22 cellular contexts compared by ENCODE assay signal in the genomic region with DNA sequence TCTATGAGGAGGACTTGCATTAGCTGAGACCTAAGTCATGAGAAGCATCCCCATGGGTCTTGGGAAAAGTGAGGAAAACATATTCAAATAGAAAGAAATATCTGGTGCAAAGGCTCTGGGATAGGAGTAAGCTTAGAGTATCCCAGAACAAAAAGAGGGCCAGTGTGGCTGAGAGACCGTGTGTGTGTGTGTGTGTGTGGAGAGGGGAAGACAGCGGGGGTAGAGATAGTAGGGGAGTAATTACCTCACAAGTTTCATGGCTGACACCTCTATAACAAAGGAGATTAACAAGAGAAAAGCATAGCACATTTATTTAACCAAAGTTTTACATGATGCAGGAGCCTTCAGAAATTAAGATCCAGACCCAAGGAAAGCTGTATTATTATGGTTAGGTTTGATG.
DNase-seq lines count a peak whose midpoint lies in the region; ATAC-seq, FAIRE-seq and TF ChIP-seq lines count a peak whose summit lies in the region.
"Had no signal": no experiment of that assay in that cellular context is flagged by ENCODE, and none has a peak within 500 bp of the region (broad histone marks: within the 10 kb centered on the region; RNA-seq: fewer than 3 reads in every experiment).

No MANE protein-coding gene starts in this region.

- H3K36me3 Mint-ChIP-seq in GM23338 (ENCODE audit: low read depth) = no peaks in the 10 kb centered on the region
- H3K36me3 Mint-ChIP-seq in WTC11 = no peaks in the 10 kb centered on the region
- H3K36me3 Mint-ChIP-seq in stimulated activated naive B cell treated with anti-CD40 and anti-IgM and Interleukin-4, amounts not matched to agents 10 μg/mL and 1 μg/mL and 100 μg/mL, for 72 hours = peaks cover 11 to 25% of the 10 kb centered on the region in 2 donors
- H3K36me3 Mint-ChIP-seq: activated CD8-positive, alpha-beta memory T cell treated with anti-CD3 and anti-CD28 coated beads, Interleukin-2, amount 10 ng/mL, durations not matched to agents 7 days and 5 days had no signal

- H3K79me1 ChIP-seq in mesenchymal stem cell (replicated peaks; ENCODE audit: low read length, poor library complexity, severe bottlenecking) = no peaks in the 10 kb centered on the region

- H3K4me2 ChIP-seq in GM23338 (peak overlapping the region; percentile 49), mesenchymal stem cell (ENCODE audit: low read length, poor library complexity, severe bottlenecking) (no peak overlapping the region)

- H3K9me3 Mint-ChIP-seq in GM23338 (no peaks in the 10 kb centered on the region), WTC11 (no peaks in the 10 kb centered on the region)
- H3K9me3 Mint-ChIP-seq in stimulated activated naive B cell treated with anti-CD40 and anti-IgM and Interleukin-4, amounts not matched to agents 10 μg/mL and 1 μg/mL and 100 μg/mL, for 72 hours = peaks cover 4 to 6% of the 10 kb centered on the region in 2 donors
- H3K9me3 Mint-ChIP-seq: activated T-helper 2 cell treated with anti-CD3 and anti-CD28 coated beads, Interferon-gamma antibody, Interleukin-2, Interleukin-4, amounts not matched to agents 10 μg/mL and 5 μg/mL and 100 μg/mL, durations not matched to agents 14 hours and 24 hours and 36 hours had no signal

- H2AFZ ChIP-seq in GM23338 (no peak overlapping the region), mesenchymal stem cell (ENCODE audit: low read depth, low read length) (no peak overlapping the region)

- H3K27ac Mint-ChIP-seq in GM23338 (peak overlapping the region; percentile 91), WTC11 (peak overlapping the region; percentile 98)
- H3K27ac Mint-ChIP-seq in stimulated activated naive B cell treated with anti-CD40 and anti-IgM and Interleukin-4, amounts not matched to agents 10 μg/mL and 1 μg/mL and 100 μg/mL, for 72 hours = peak overlapping the region; percentile 21
- H3K27ac Mint-ChIP-seq: activated CD8-positive, alpha-beta memory T cell treated with anti-CD3 and anti-CD28 coated beads, Interleukin-2, amount 10 ng/mL, durations not matched to agents 7 days and 5 days; activated T-helper 2 cell treated with anti-CD3 and anti-CD28 coated beads, Interferon-gamma antibody, Interleukin-2, Interleukin-4, amounts not matched to agents 10 μg/mL and 5 μg/mL and 100 μg/mL, durations not matched to agents 14 hours and 24 hours and 36 hours had no signal

- ATAC-seq in GM23338 (peak; percentile 31), WTC11 (no peak), HG02798 (IDR thresholded peaks at IDR 0.05; ENCODE audit: poor library complexity, unreplicated experiment) (no peak)
- ATAC-seq in stimulated activated naive B cell treated with anti-CD40 and anti-IgM and Interleukin-4, amounts not matched to agents 10 μg/mL and 1 μg/mL and 100 μg/mL, for 72 hours (replicated peaks) = no peak
- ATAC-seq: activated CD8-positive, alpha-beta memory T cell treated with anti-CD3 and anti-CD28 coated beads, Interleukin-2, amount 10 ng/mL, durations not matched to agents 7 days and 5 days; K562; right cardiac atrium had no signal

- H3K9ac ChIP-seq in mesenchymal stem cell (ENCODE audit: low read length) = no peak overlapping the region
- H3K9ac ChIP-seq in kidney (ENCODE audit: low read length in 2 of 2) = no peak overlapping the region

- H3K4me3 ChIP-seq in GM23338 = 0 out of 2 replicates have a peak overlapping the region, but pooled peaks have one; percentile 5
- no peak overlapping the region for H3K4me3 ChIP-seq in mesenchymal stem cell (ENCODE audit: insufficient read depth in 1 of 2, low read depth in 1 of 2, low read length in 2 of 2)
- H3K4me3 ChIP-seq in kidney (ENCODE audit: low read length in 2 of 2) = no peak overlapping the region
- H3K4me3 ChIP-seq: esophagus squamous epithelium, K562, SJSA1, tibial artery had no signal

- no peaks in the 10 kb centered on the region for H3K79me2 ChIP-seq in GM23338 (replicated peaks; ENCODE audit: insufficient read depth)

- peak overlapping the region; percentile 96 for H3K27ac ChIP-seq in GM23338 (ENCODE audit: low read depth)
- H3K27ac ChIP-seq in mesenchymal stem cell (ENCODE audit: low read length, poor library complexity, severe bottlenecking) = no peak overlapping the region
- H3K27ac ChIP-seq in kidney (ENCODE audit: low read depth in 2 of 2, low read length in 2 of 2) = no peak overlapping the region
- H3K27ac ChIP-seq: esophagus squamous epithelium, SJSA1, tibial artery had no signal

- CTCF ChIA-PET in WTC11 (lab: Charles Lee) = interaction anchor here (0.8 to 1.8 kb wide), 4 partner anchors 12 to 565 kb away, joined by 3 to 10 read pairs (median 5); no protein-coding TSS in a partner anchor

- H3K9me3 ChIP-seq in mesenchymal stem cell (ENCODE audit: control insufficient read depth, low read length) = no peaks in the 10 kb centered on the region
- H3K9me3 ChIP-seq in kidney (ENCODE audit: control insufficient read depth in 1 of 2, low read length in 2 of 2) = no peaks in the 10 kb centered on the region
- H3K9me3 ChIP-seq: esophagus squamous epithelium, SJSA1, tibial artery had no signal

- H3K14ac ChIP-seq in mesenchymal stem cell (ENCODE audit: low read length in 2 of 2) = no peak overlapping the region

- H3K9me2 ChIP-seq in GM23338 (ENCODE audit: insufficient read depth) = no peaks in the 10 kb centered on the region

- H3K27me3 Mint-ChIP-seq in GM23338 (ENCODE audit: insufficient read depth, low read depth, poor library complexity) (peaks cover 4% of the 10 kb centered on the region), WTC11 (ENCODE audit: low read depth) (no peaks in the 10 kb centered on the region)
- no peaks in the 10 kb centered on the region for H3K27me3 Mint-ChIP-seq in stimulated activated naive B cell treated with anti-CD40 and anti-IgM and Interleukin-4, amounts not matched to agents 10 μg/mL and 1 μg/mL and 100 μg/mL, for 72 hours
- H3K27me3 Mint-ChIP-seq: activated CD8-positive, alpha-beta memory T cell treated with anti-CD3 and anti-CD28 coated beads, Interleukin-2, amount 10 ng/mL, durations not matched to agents 7 days and 5 days had no signal

- intact Hi-C loops in kidney (cut with DNase I) = no loop called here

- H3K27me3 ChIP-seq in GM23338 (ENCODE audit: insufficient read depth) = no peaks in the 10 kb centered on the region
- no peaks in the 10 kb centered on the region for H3K27me3 ChIP-seq in mesenchymal stem cell (ENCODE audit: control insufficient read depth in 1 of 2, insufficient read depth in 1 of 2, low read length in 2 of 2)
- H3K27me3 ChIP-seq: esophagus squamous epithelium, SJSA1, tibial artery had no signal

- H2AK5ac ChIP-seq in mesenchymal stem cell (ENCODE audit: low read length, severe bottlenecking) = no peak overlapping the region

- H3K4me1 ChIP-seq in GM23338 (ENCODE audit: insufficient read depth) = peaks cover 67% of the 10 kb centered on the region
- H3K4me1 ChIP-seq in mesenchymal stem cell (ENCODE audit: control insufficient read depth, insufficient read depth, low read depth, low read length) = no peaks in the 10 kb centered on the region
- peaks cover 0 to 6% of the 10 kb centered on the region in 2 donors for H3K4me1 ChIP-seq in kidney (ENCODE audit: control insufficient read depth in 1 of 2, insufficient read depth in 1 of 2, low read depth in 1 of 2, low read length in 2 of 2)

- no peak overlapping the region for H2BK15ac ChIP-seq in mesenchymal stem cell (ENCODE audit: low read depth, poor library complexity, severe bottlenecking)

- no peak overlapping the region for H2BK12ac ChIP-seq in mesenchymal stem cell (ENCODE audit: low read length in 2 of 2)

- H3F3A ChIP-seq in GM23338 (replicated peaks; ENCODE audit: low read depth) = no peaks in the 10 kb centered on the region

- H3K36me3 ChIP-seq in GM23338 (ENCODE audit: insufficient read depth) (no peaks in the 10 kb centered on the region), mesenchymal stem cell (ENCODE audit: control insufficient read depth in 1 of 2, insufficient read depth in 2 of 2, low read depth in 1 of 2, low read length in 2 of 2) (no peaks in the 10 kb centered on the region), kidney (ENCODE audit: control insufficient read depth in 1 of 2, insufficient read depth in 2 of 2, low read length in 2 of 2) (no peaks in the 10 kb centered on the region)
- H3K36me3 ChIP-seq: esophagus squamous epithelium, SJSA1, tibial artery had no signal

- H3K4me1 Mint-ChIP-seq in GM23338 = peaks cover 76% of the 10 kb centered on the region
- peaks cover 83% of the 10 kb centered on the region for H3K4me1 Mint-ChIP-seq in WTC11
- H3K4me1 Mint-ChIP-seq in stimulated activated naive B cell treated with anti-CD40 and anti-IgM and Interleukin-4, amounts not matched to agents 10 μg/mL and 1 μg/mL and 100 μg/mL, for 72 hours = peaks cover 48 to 82% of the 10 kb centered on the region in 2 donors

- FAIRE-seq in kidney (lab: Jason Lieb, UNC) = no peak
- FAIRE-seq: K562 had no signal

- no peak overlapping the region for H3K23ac ChIP-seq in mesenchymal stem cell (ENCODE audit: low read length in 2 of 2)

- DNase-seq in GM23338 (ENCODE audit: low spot score) = peak; percentile 43
- DNase-seq in WTC11 (ENCODE audit: low spot score) = no peak
- DNase-seq in mesenchymal stem cell = no peak
- DNase-seq in stimulated activated naive B cell treated with anti-CD40 and anti-IgM and Interleukin-4, amounts not matched to agents 10 μg/mL and 1 μg/mL and 100 μg/mL, for 72 hours = no peak
- no peak for DNase-seq in kidney
- DNase-seq in NCI-H2107 (lab: John Stamatoyannopoulos, UW) = no peak
- DNase-seq: activated CD4-positive, alpha-beta T cell treated with anti-CD3 and anti-CD28 coated beads for 1 hour; activated CD8-positive, alpha-beta memory T cell treated with anti-CD3 and anti-CD28 coated beads, Interleukin-2, amount 10 ng/mL, durations not matched to agents 7 days and 5 days; anterior cingulate cortex; Calu3; effector CD8-positive, alpha-beta T cell; esophagus squamous epithelium; NCI-H82; right cardiac atrium; stimulated activated CD4-positive, alpha-beta T cell treated with anti-CD3 and anti-CD28 coated beads, Interleukin-15, amount 100 ng/mL, for 24 hours; stimulated activated naive CD4-positive, alpha-beta T cell; T-helper 9 cell; tibial artery had no signal

- H3K4me3 Mint-ChIP-seq in GM23338 = no peak overlapping the region; the same call in 2 of the 3 replicates
- H3K4me3 Mint-ChIP-seq in WTC11 = no peak overlapping the region
- H3K4me3 Mint-ChIP-seq in stimulated activated naive B cell treated with anti-CD40 and anti-IgM and Interleukin-4, amounts not matched to agents 10 μg/mL and 1 μg/mL and 100 μg/mL, for 72 hours = no peak overlapping the region
- H3K4me3 Mint-ChIP-seq: activated CD8-positive, alpha-beta memory T cell treated with anti-CD3 and anti-CD28 coated beads, Interleukin-2, amount 10 ng/mL, durations not matched to agents 7 days and 5 days had no signal

- H2BK5ac ChIP-seq in mesenchymal stem cell (ENCODE audit: low read depth, low read length, poor library complexity, severe bottlenecking) = no peak overlapping the region

- H2BK120ac ChIP-seq in mesenchymal stem cell (ENCODE audit: low read depth, low read length) = no peak overlapping the region

- 100% methylated on average over 1 of the region's 2 CpGs for WGBS in mesenchymal stem cell

- H3K4ac ChIP-seq in mesenchymal stem cell (ENCODE audit: low read depth in 1 of 2, low read length in 2 of 2) = no peak overlapping the region

- H4K20me1 ChIP-seq in GM23338 (replicated peaks; ENCODE audit: insufficient read depth) = no peaks in the 10 kb centered on the region

- peak overlapping the region; percentile 47 for H4K8ac ChIP-seq in mesenchymal stem cell (ENCODE audit: low read length)

- POLR2A ChIA-PET in WTC11 (lab: Charles Lee) = interaction anchor here (1.0 kb wide), 1 partner anchor 211 kb away, joined by 4 read pairs; no protein-coding TSS in a partner anchor

- H4K91ac ChIP-seq in mesenchymal stem cell (ENCODE audit: low read length) = no peak overlapping the region

- H3K18ac ChIP-seq in mesenchymal stem cell (ENCODE audit: low read depth in 1 of 2, low read length in 2 of 2) = no peak overlapping the region

- TF ChIP-seq CTCF in GM23338 (conservative IDR thresholded peaks at IDR 0.05; ENCODE audit: low read depth in 2 of 2) (no peak), WTC11 (IDR thresholded peaks at IDR 0.05) (no peak), kidney (IDR thresholded peaks at IDR 0.05; ENCODE audit: borderline replicate concordance, extremely low read depth, insufficient read depth) (no peak)

Comparison
In these comparisons a context has a peak if more than half of its experiments do, and no peak if none do; other contexts are left out.
1. H3K27ac Mint-ChIP-seq: peak in every context shown above with its lines; median percentile 98 in WTC11; 91 in GM23338; 21 in stimulated activated naive B cell treated with anti-CD40 and anti-IgM and Interleukin-4, amounts not matched to agents 10 μg/mL and 1 μg/mL and 100 μg/mL, for 72 hours.